ENCODE assay signal across 8 cellular contexts in genomic region chr20:21301940-21302644, GRCh38. TPM values are rescaled to one million over a fixed set of nuclear protein-coding genes. Genes with fewer than 3 reads are reported as not detected.
A peak's percentile ranks its signal among the peaks of the same experiment; 100 is the strongest.
DNase-seq lines count a peak whose midpoint lies in the region; ATAC-seq and TF ChIP-seq lines count a peak whose summit lies in the region.

No MANE protein-coding gene starts in this region.

- H3K4me3 ChIP-seq in GM12864 (ENCODE audit: low read depth, low read length) (peak overlapping the region; percentile 82), rectal smooth muscle tissue (ENCODE audit: low read length) (peak overlapping the region; percentile 98), aorta (ENCODE audit: low read length in 2 of 2) (peak overlapping the region in 1 of 2 donors; percentile 32)

- intact Hi-C loops in aorta (cut with DNase I) = loop anchor here (5.0 kb wide), 2 partner anchors 95 to 175 kb away; partner anchors contain the start of genes KIZ (in 2 of the 2) and NKX2-4 (in 1 of the 2)

- H3K36me3 ChIP-seq in rectal smooth muscle tissue (ENCODE audit: control insufficient read depth, insufficient read depth, low read length) = peaks cover 2% of the 10 kb centered on the region
- H3K36me3 ChIP-seq in aorta (ENCODE audit: control insufficient read depth in 1 of 2, insufficient read depth in 2 of 2, low read length in 1 of 2) = no peaks in the 10 kb centered on the region

- no peak for TF ChIP-seq POLR2A in erythroblast (IDR thresholded peaks at IDR 0.05; ENCODE audit: low read length)

- H3K27me3 ChIP-seq in rectal smooth muscle tissue (ENCODE audit: control insufficient read depth, insufficient read depth, low read length) = no peaks in the 10 kb centered on the region
- no peaks in the 10 kb centered on the region for H3K27me3 ChIP-seq in aorta (ENCODE audit: control insufficient read depth in 1 of 2, insufficient read depth in 2 of 2, low read length in 1 of 2)

- H3K9ac ChIP-seq in rectal smooth muscle tissue (ENCODE audit: low read length) = no peak overlapping the region

- H3K4me1 ChIP-seq in rectal smooth muscle tissue (ENCODE audit: control insufficient read depth, insufficient read depth, low read length) (peaks cover 6% of the 10 kb centered on the region), aorta (ENCODE audit: control insufficient read depth in 1 of 2, insufficient read depth in 2 of 2, low read length in 2 of 2) (no peaks in the 10 kb centered on the region)

- no peak for ATAC-seq in HG02798 (IDR thresholded peaks at IDR 0.05; ENCODE audit: poor library complexity, unreplicated experiment)
- ATAC-seq in aorta (ENCODE audit: low FRiP score) = no peak

- no peak for DNase-seq in GM12864 (ENCODE audit: low read depth)
- DNase-seq in RKO (ENCODE audit: low spot score) = peak; percentile 42
- DNase-seq in erythroblast (lab: John Stamatoyannopoulos, UW) = peak; percentile 47 to 51
- no peak for DNase-seq in LoVo (ENCODE audit: low spot score)
- DNase-seq in COLO668 (lab: John Stamatoyannopoulos, UW; ENCODE audit: unreplicated experiment) = no peak
- no peak for DNase-seq in aorta

- TF ChIP-seq CTCF in GM12864 (IDR thresholded peaks at IDR 0.05; ENCODE audit: low read depth, low read length, missing control alignments) = no peak

- WGBS in aorta, 2 donors = 59 to 61% methylated on average over 9 of the region's 9 CpGs

- peak overlapping the region; percentile 94 for H3K27ac ChIP-seq in rectal smooth muscle tissue (ENCODE audit: low read depth, low read length)
- H3K27ac ChIP-seq in aorta (ENCODE audit: low read depth in 1 of 2, low read length in 2 of 2) = no peak overlapping the region

- H3K9me3 ChIP-seq in aorta (ENCODE audit: control insufficient read depth, low read length) = no peaks in the 10 kb centered on the region

RNA-seq across cellular contexts. Expression of gene XRN2, which starts 1.0 kb away (rescaled TPM):
- 10 to 100 TPM; 44.1 to 48.3 TPM for total RNA-seq in aorta
- 10 to 100 TPM; 24.3 to 28.9 TPM for polyA plus RNA-seq in aorta

Comparison
In these comparisons a context has a peak if more than half of its experiments do, and no peak if none do; other contexts are left out.
1. DNase-seq: peak in RKO (single experiment) and erythroblast (2 of 2); none in GM12864 (single experiment), LoVo (single experiment), COLO668 (single experiment) and aorta (0 of 2).